In genomic region chr10:52247929-52248328, GRCh38 we compare ENCODE assay signal across 6 cellular contexts.
DNase-seq lines count a peak whose midpoint lies in the region; FAIRE-seq and TF ChIP-seq lines count a peak whose summit lies in the region.
"Not testable (repeated sequence)": the region's sequence is repeated elsewhere in the genome, so short reads cannot be mapped to it uniquely, and the experiment has no call there.

No MANE protein-coding gene starts in this region.

- H3K36me3 ChIP-seq in mammary epithelial cell (ENCODE audit: insufficient read depth, low read length); keratinocyte (ENCODE audit: control insufficient read depth in 2 of 2, extremely low read depth in 1 of 2, insufficient read depth in 2 of 2, low read length in 2 of 2): not testable (repeated sequence)

- not testable (repeated sequence) for H3K27me3 ChIP-seq in mammary epithelial cell (ENCODE audit: insufficient read depth, low read length); keratinocyte (ENCODE audit: control insufficient read depth, extremely low read depth, insufficient read depth, low read length)

- not testable (repeated sequence) for H3K79me2 ChIP-seq in mammary epithelial cell (ENCODE audit: insufficient read depth, low read length); keratinocyte (ENCODE audit: control insufficient read depth, insufficient read depth, low read length)

- H3K27ac ChIP-seq in 22Rv1, result peak overlapping the region; percentile 10; the same call in 1 of the 2 replicates
- H3K27ac ChIP-seq in mammary epithelial cell (ENCODE audit: insufficient read depth, low read depth, low read length); epithelial cell of prostate; keratinocyte (ENCODE audit: control insufficient read depth, insufficient read depth, low read length): not testable (repeated sequence)

- BruUV-seq in mammary epithelial cell (replicated peaks; lab: Mats Ljungman, UMichigan), result not testable (repeated sequence)

- 12% methylated on average over 7 of the region's 7 CpGs for WGBS in mammary epithelial cell (ENCODE audit: low coverage, missing lambda C conversion rate)

- H3K9ac ChIP-seq in mammary epithelial cell (ENCODE audit: insufficient read depth, low read length); keratinocyte (ENCODE audit: control insufficient read depth, extremely low read depth, insufficient read depth, low read length): not testable (repeated sequence)

- H3K4me2 ChIP-seq in mammary epithelial cell (ENCODE audit: insufficient read depth, low read depth, low read length); keratinocyte (ENCODE audit: control insufficient read depth, extremely low read depth, insufficient read depth, low read depth, low read length): not testable (repeated sequence)

- peak; percentile 29 for FAIRE-seq in keratinocyte (lab: Jason Lieb, UNC)

- TF ChIP-seq CTCF in 22Rv1 (IDR thresholded peaks at IDR 0.05); mammary epithelial cell (conservative IDR thresholded peaks at IDR 0.05 in 1 of 2, IDR thresholded peaks at IDR 0.05 in 1 of 2; ENCODE audit: extremely low read depth in 1 of 2, insufficient read depth in 1 of 2, low read depth in 1 of 2, low read length in 2 of 2); keratinocyte (optimal IDR thresholded peaks at IDR 0.05 in 1 of 3, IDR thresholded peaks at IDR 0.05 in 1 of 3, conservative IDR thresholded peaks at IDR 0.05 in 1 of 3; ENCODE audit: extremely low read depth in 1 of 3, insufficient read depth in 2 of 3, low read length in 3 of 3): not testable (repeated sequence)

- in situ Hi-C loops in mammary epithelial cell (cut with MboI; ENCODE audit: low sequenced_read_pairs in 2 of 2), result not testable (repeated sequence)

- not testable (repeated sequence) for H3K4me1 ChIP-seq in mammary epithelial cell (ENCODE audit: insufficient read depth, low read length); keratinocyte (ENCODE audit: control insufficient read depth, extremely low read depth, insufficient read depth, low read length)

- dilution Hi-C loops in mammary epithelial cell (cut with HindIII; ENCODE audit: low sequenced_read_pairs); keratinocyte (cut with MboI; ENCODE audit: extremely low pct_ligation_motif_present, low sequenced_read_pairs): not testable (repeated sequence)

- intact Hi-C loops in mammary epithelial cell (cut with micrococcal nuclease), result not testable (repeated sequence)

- peak in 2 of 3 experiments; percentile 29 to 77 for DNase-seq in NCI-H1417 (lab: John Stamatoyannopoulos, UW)
- peak; percentile 29 for DNase-seq in RPMI7951 (ENCODE audit: low read depth)
- peak; percentile 78 for DNase-seq in mammary epithelial cell
- peak; percentile 36 for DNase-seq in epithelial cell of prostate (ENCODE audit: low read depth, low spot score)
- not testable (repeated sequence) for DNase-seq in keratinocyte (ENCODE audit: low read depth, low spot score)

- CTCF ChIA-PET in mammary epithelial cell (lab: Charles Lee; ENCODE audit: low non-redundant PET), result not testable (repeated sequence)

- H3K9me3 ChIP-seq in mammary epithelial cell (replicated peaks; ENCODE audit: insufficient read depth, low read length); keratinocyte (ENCODE audit: control insufficient read depth, low read depth, low read length): not testable (repeated sequence)

- not testable (repeated sequence) for H4K20me1 ChIP-seq in mammary epithelial cell (ENCODE audit: insufficient read depth, low read length); keratinocyte (ENCODE audit: control insufficient read depth, extremely low read depth, insufficient read depth, low read length)

- not testable (repeated sequence) for H3K9me1 ChIP-seq in keratinocyte (ENCODE audit: control insufficient read depth, extremely low read depth, insufficient read depth, low read length)

- not testable (repeated sequence) for H3K4me3 ChIP-seq in mammary epithelial cell (replicated peaks in 1 of 3; ENCODE audit: insufficient read depth in 1 of 3, low read depth in 2 of 3, low read length in 3 of 3); keratinocyte (ENCODE audit: control insufficient read depth in 2 of 3, extremely low read depth in 1 of 3, insufficient read depth in 2 of 3, low read depth in 1 of 3, low read length in 3 of 3)

- not testable (repeated sequence) for H2AFZ ChIP-seq in mammary epithelial cell (ENCODE audit: low read depth, low read length); keratinocyte (ENCODE audit: control insufficient read depth, low read length)
